Comparison of ENCODE assay signal across 15 cellular contexts in the genomic region with DNA sequence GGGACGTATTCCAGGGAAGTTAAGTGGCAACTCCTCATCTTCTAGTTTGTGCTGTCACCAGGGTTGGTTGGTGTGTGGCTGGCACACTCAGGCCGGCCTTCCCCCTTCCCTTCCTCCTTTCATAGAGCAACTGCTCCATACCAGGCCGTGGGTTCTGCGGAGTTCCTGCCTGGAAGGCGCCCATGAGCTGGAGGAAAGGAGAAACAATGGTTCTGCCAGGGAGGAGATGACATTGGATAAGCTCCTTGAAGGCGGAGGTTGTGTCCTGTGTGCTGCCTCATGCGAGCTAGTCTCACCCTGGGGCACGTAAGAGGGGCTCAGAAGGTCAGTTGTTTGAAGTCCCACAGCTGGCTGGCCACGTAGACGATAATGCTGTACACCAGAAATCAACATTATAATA. TPM values are rescaled to one million over a fixed set of nuclear protein-coding genes. Genes with fewer than 3 reads are reported as not detected.
DNase-seq lines count a peak whose midpoint lies in the region; ATAC-seq and TF ChIP-seq lines count a peak whose summit lies in the region.
"Had no signal": no experiment of that assay in that cellular context is flagged by ENCODE, and none has a peak within 500 bp of the region (broad histone marks: within the 10 kb centered on the region; RNA-seq: fewer than 3 reads in every experiment).

No MANE protein-coding gene starts in this region.

- no peaks in the 10 kb centered on the region for H3K27me3 Mint-ChIP-seq in neural crest cell (ENCODE audit: low read depth)

- TF ChIP-seq EP300 in upper lobe of left lung (IDR thresholded peaks at IDR 0.05) = no peak

- H3K27ac Mint-ChIP-seq in neural crest cell (ENCODE audit: unreplicated experiment) = peak overlapping the region; percentile 69

- H3K4me3 Mint-ChIP-seq in neural crest cell = no peak overlapping the region

- peak in 1 of 4 donors; percentile 29 for ATAC-seq in heart left ventricle
- no peak for ATAC-seq in Right ventricle myocardium superior (ENCODE audit: poor library complexity)
- no peak for ATAC-seq in RWPE2 (ENCODE audit: low read depth)
- ATAC-seq in upper lobe of left lung (ENCODE audit: low FRiP score in 2 of 2) = no peak

- H3K4me1 ChIP-seq in heart left ventricle (peaks cover 22 to 100% (median 77%) of the 10 kb centered on the region in 12 donors), RWPE2 (ENCODE audit: insufficient read depth, poor library complexity, severe bottlenecking) (peaks cover 45% of the 10 kb centered on the region), upper lobe of left lung (peaks cover 32 to 58% (median 48%) of the 10 kb centered on the region in 4 donors)

- no peaks in the 10 kb centered on the region for H3K9me3 ChIP-seq in heart left ventricle
- H3K9me3 ChIP-seq in RWPE2 (ENCODE audit: severe bottlenecking) = no peaks in the 10 kb centered on the region
- H3K9me3 ChIP-seq in upper lobe of left lung = no peaks in the 10 kb centered on the region

- TF ChIP-seq CTCF in heart left ventricle (IDR thresholded peaks at IDR 0.05) (no peak), RWPE2 (IDR thresholded peaks at IDR 0.05; ENCODE audit: poor library complexity, severe bottlenecking) (no peak), neural crest cell (conservative IDR thresholded peaks at IDR 0.05) (no peak), upper lobe of left lung (IDR thresholded peaks at IDR 0.05) (no peak)

- peaks cover 2% of the 10 kb centered on the region for H3K36me3 Mint-ChIP-seq in neural crest cell (ENCODE audit: low read depth)

- WGBS in heart left ventricle, 4 donors = 61 to 70% (median 67%) methylated on average over 10 of the region's 10 CpGs
- 68 to 74% methylated on average over 10 of the region's 10 CpGs for WGBS in upper lobe of left lung, 2 donors

- DNase-seq in heart left ventricle (no peak), Right ventricle myocardium superior (no peak), RWPE2 (ENCODE audit: low spot score) (no peak), neural crest cell (ENCODE audit: low read depth, low spot score) (no peak), upper lobe of left lung (no peak), GF-D8 (lab: John Stamatoyannopoulos, UW) (no peak), DMS 273 (lab: John Stamatoyannopoulos, UW; ENCODE audit: unreplicated experiment) (no peak)
- DNase-seq in stimulated activated CD4-positive, alpha-beta T cell treated with anti-CD3 and anti-CD28 coated beads, Interleukin-4, amount 100 ng/mL, for 1 hour = no peak
- DNase-seq: COR-L47, DMS153, KBM-7, NCI-H1436, NCI-H2029 treated with DMSO at 0.1 percent for 48 hours, NCI-H524, SHP77 treated with DMSO at 0.1 percent for 48 hours had no signal

- H3K9me3 Mint-ChIP-seq in neural crest cell = peaks cover 2% of the 10 kb centered on the region

- intact Hi-C loops in heart left ventricle (cut with DNase I) = loop anchor here in 2 of 10 donors (5.0 kb wide), 1 partner anchor 36 kb away; no protein-coding TSS in a partner anchor
- intact Hi-C loops in Right ventricle myocardium superior (cut with DNase I) = no loop called here

- H3K36me3 ChIP-seq in heart left ventricle (no peaks in the 10 kb centered on the region), RWPE2 (ENCODE audit: low read depth) (peaks cover 18% of the 10 kb centered on the region), upper lobe of left lung (no peaks in the 10 kb centered on the region)

- H3K27me3 ChIP-seq in heart left ventricle = peaks cover 0 to 3% (median 0%) of the 10 kb centered on the region in 9 donors
- H3K27me3 ChIP-seq in RWPE2 (ENCODE audit: insufficient read depth, poor library complexity, severe bottlenecking) = no peaks in the 10 kb centered on the region
- no peaks in the 10 kb centered on the region for H3K27me3 ChIP-seq in upper lobe of left lung

- H3K4me3 ChIP-seq in heart left ventricle (no peak overlapping the region), RWPE2 (ENCODE audit: severe bottlenecking) (no peak overlapping the region), upper lobe of left lung (no peak overlapping the region)

- peak overlapping the region in 11 of 12 donors; percentile 8 to 76 (median 56) for H3K27ac ChIP-seq in heart left ventricle
- H3K27ac ChIP-seq in RWPE2 (ENCODE audit: poor library complexity, severe bottlenecking) = peak overlapping the region; percentile 100
- H3K27ac ChIP-seq in upper lobe of left lung = peak overlapping the region in 3 of 4 donors; percentile 47 to 76 (median 58)

- TF ChIP-seq POLR2A in heart left ventricle (IDR thresholded peaks at IDR 0.05) (no peak), upper lobe of left lung (IDR thresholded peaks at IDR 0.05) (no peak)

- H3K4me1 Mint-ChIP-seq in neural crest cell = peaks cover 50% of the 10 kb centered on the region

RNA-seq across cellular contexts. Expression of a gene that starts 19.2 kb away (rescaled TPM):
- 10 to 100 TPM in 7 of 9 donors, 1 to 10 TPM in 2; 7.4 to 17.0 (median 12.9) TPM for total RNA-seq in heart left ventricle
- 1 to 10 TPM; 6.7 to 8.0 TPM for polyA plus RNA-seq in heart left ventricle
- 10.7 TPM for total RNA-seq in Right ventricle myocardium superior
- 48.6 and 51.8 TPM in 2 replicates for total RNA-seq in neural crest cell
- 10 to 100 TPM; 20.4 to 26.0 (median 23.4) TPM for total RNA-seq in upper lobe of left lung
